ENCODE assay signal across 13 cellular contexts in the genomic region with DNA sequence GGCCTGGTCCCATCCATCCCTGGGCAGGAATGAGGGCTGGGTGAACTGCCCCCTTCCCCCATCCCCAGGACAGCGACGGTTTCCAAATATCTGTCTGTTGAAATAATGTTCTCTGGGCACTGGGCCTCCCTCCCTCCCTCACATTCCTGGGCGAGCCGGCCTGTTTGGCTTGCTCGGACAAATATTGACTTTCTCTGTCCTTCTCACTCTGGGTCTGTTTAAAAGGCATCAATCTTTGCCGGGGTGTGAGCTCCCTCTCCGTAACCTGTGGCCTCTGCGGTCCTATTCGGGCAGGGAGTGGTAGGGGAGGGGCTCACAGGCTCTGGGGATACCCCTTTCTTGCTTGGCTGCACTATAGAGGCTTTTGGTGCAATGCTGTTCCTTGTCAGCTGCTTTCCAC. TPM values are rescaled to one million over a fixed set of nuclear protein-coding genes. Genes with fewer than 3 reads are reported as not detected.
A peak's percentile ranks its signal among the peaks of the same experiment; 100 is the strongest.
DNase-seq lines count a peak whose midpoint lies in the region; ATAC-seq and TF ChIP-seq lines count a peak whose summit lies in the region.
"Had no signal": no experiment of that assay in that cellular context is flagged by ENCODE, and none has a peak within 500 bp of the region (broad histone marks: within the 10 kb centered on the region; RNA-seq: fewer than 3 reads in every experiment).

No MANE protein-coding gene starts in this region.

- TF ChIP-seq CTCF in RWPE1 (conservative IDR thresholded peaks at IDR 0.05; ENCODE audit: low read depth) (no peak), left lung (IDR thresholded peaks at IDR 0.05) (no peak), tibial artery (IDR thresholded peaks at IDR 0.05) (no peak)

- H3K27ac ChIP-seq in RWPE1 (peak overlapping the region; percentile 22; the same call in 1 of the 2 replicates), left lung (peak overlapping the region; percentile 53 to 57), tibial artery (peak overlapping the region; percentile 31 to 51)
- H3K27ac ChIP-seq: epithelial cell of prostate, GM23248 had no signal

- peak; percentile 21 for DNase-seq in ELF-1 (ENCODE audit: low read depth, low spot score)
- DNase-seq in RWPE1 (ENCODE audit: low spot score) = peak; percentile 49
- peak; percentile 72 to 80 for DNase-seq in left lung
- peak in 1 of 2 donors; percentile 35 for DNase-seq in tibial artery
- no peak for DNase-seq in NCI-H1694 treated with DMSO at 0.1 percent for 48 hours (lab: John Stamatoyannopoulos, UW)
- DNase-seq in SIG-M5 (lab: John Stamatoyannopoulos, UW) = no peak
- DNase-seq in HAP-1 (ENCODE audit: low spot score in 2 of 2) = no peak
- DNase-seq: activated CD4-positive, alpha-beta T cell treated with anti-CD3 and anti-CD28 coated beads for 48 hours; GM23248; NCI-H146; SW 1271 had no signal

- POLR2A ChIA-PET in RWPE1 (lab: Yijun Ruan, JAX; ENCODE audit: low non-redundant PET) = no interaction called here

- peak; percentile 95 for ATAC-seq in left lung

- no peak overlapping the region for H3K4me3 ChIP-seq in left lung
- H3K4me3 ChIP-seq in tibial artery = no peak overlapping the region
- H3K4me3 ChIP-seq in HAP-1 = no peak overlapping the region
- H3K4me3 ChIP-seq: GM23248 had no signal

- H3K9me3 ChIP-seq in left lung (no peaks in the 10 kb centered on the region), tibial artery (no peaks in the 10 kb centered on the region), HAP-1 (no peaks in the 10 kb centered on the region)

- H3K27me3 ChIP-seq in left lung (peaks cover 0 to 8% of the 10 kb centered on the region in 2 donors), tibial artery (no peaks in the 10 kb centered on the region), HAP-1 (ENCODE audit: low read depth) (peaks cover 2% of the 10 kb centered on the region; the same call in 1 of the 2 replicates)

- CTCF ChIA-PET in RWPE1 (lab: Yijun Ruan, JAX) = no interaction called here

- in situ Hi-C loops in HAP-1 (cut with MboI; ENCODE audit: low sequenced_read_pairs) = no loop called here

- H3K36me3 ChIP-seq in left lung (no peaks in the 10 kb centered on the region), tibial artery (no peaks in the 10 kb centered on the region), HAP-1 (replicated peaks) (no peaks in the 10 kb centered on the region)

- intact Hi-C loops in left lung (cut with DNase I) = no loop called here
- intact Hi-C loops in tibial artery (cut with DNase I; ENCODE audit: low total_unique reads) = no loop called here

- peaks cover 9 to 10% of the 10 kb centered on the region in 2 donors for H3K4me1 ChIP-seq in left lung
- peaks cover 0 to 15% (median 13%) of the 10 kb centered on the region in 4 donors for H3K4me1 ChIP-seq in tibial artery
- no peaks in the 10 kb centered on the region for H3K4me1 ChIP-seq in HAP-1

RNA-seq across cellular contexts. Expression of gene FOXD2, which starts 40.2 kb away (rescaled TPM):
- total RNA-seq in left lung = under 1 TPM; 0.34 to 0.35 TPM
- total RNA-seq: bronchial epithelial cell had no signal

Comparison
In these comparisons a context has a peak if more than half of its experiments do, and no peak if none do; other contexts are left out.
1. DNase-seq: peak in ELF-1 (single experiment), RWPE1 (single experiment) and left lung (2 of 2); none in NCI-H1694 treated with DMSO at 0.1 percent for 48 hours (single experiment), SIG-M5 (single experiment) and HAP-1 (0 of 2).
2. Peak in every context shown above with its lines, with median percentiles within 50 percentile points of each other: H3K27ac ChIP-seq.